Comparison of ENCODE assay signal across 16 cellular contexts in genomic region chr1:185936641-185937040, GRCh38.
"Had no signal": no experiment of that assay in that cellular context is flagged by ENCODE, and none has a peak within 500 bp of the region (broad histone marks: within the 10 kb centered on the region; RNA-seq: fewer than 3 reads in every experiment).

No MANE protein-coding gene starts in this region.

- H3K27ac Mint-ChIP-seq: activated T-helper 17 cell treated with anti-CD3 and anti-CD28 coated beads, Interleukin-2, amount 50 U/mL, for 72 hours; nephron had no signal

- H3K27ac ChIP-seq: prostate gland, skin epidermis had no signal

- H3K9me3 ChIP-seq: prostate gland had no signal

- H3K4me1 ChIP-seq: prostate gland had no signal

- H3K4me1 Mint-ChIP-seq: activated T-helper 17 cell treated with anti-CD3 and anti-CD28 coated beads, Interleukin-2, amount 50 U/mL, for 72 hours; nephron had no signal

- H3K4me3 ChIP-seq: prostate gland, skin epidermis had no signal

- ATAC-seq: activated T-helper 17 cell treated with anti-CD3 and anti-CD28 coated beads, Interleukin-2, amount 50 U/mL, for 72 hours; right cardiac atrium had no signal

- H3K36me3 ChIP-seq: prostate gland had no signal

- H3K4me3 Mint-ChIP-seq: activated T-helper 17 cell treated with anti-CD3 and anti-CD28 coated beads, Interleukin-2, amount 50 U/mL, for 72 hours; nephron had no signal

- DNase-seq: activated CD4-positive, alpha-beta T cell treated with anti-CD3 and anti-CD28 coated beads for 1 hour; activated CD4-positive, alpha-beta T cell treated with anti-CD3 and anti-CD28 coated beads, Interleukin-2, amount 50 U/mL, for 4 hours; activated naive CD4-positive, alpha-beta T cell treated with Interleukin-2 at 50 U/mL for 16 hours; activated T-cell treated with anti-CD3 and anti-CD28 coated beads for 4 hours; dermis blood vessel endothelial cell; glutamatergic neuron; occipital lobe; right cardiac atrium; stimulated activated CD4-positive, alpha-beta T cell treated with anti-CD3 and anti-CD28 coated beads, Interleukin-4, amount 100 ng/mL, for 4 hours; stimulated activated CD8-positive, alpha-beta memory T cell treated with anti-CD3 and anti-CD28 coated beads, Interleukin-4, amount 100 ng/mL, for 48 hours; stimulated activated naive CD4-positive, alpha-beta T cell treated with Interleukin-2 at 50 U/mL for 16 hours; trophoblast cell had no signal
